Comparison of ENCODE assay signal across 1 cellular context in the genomic region with DNA sequence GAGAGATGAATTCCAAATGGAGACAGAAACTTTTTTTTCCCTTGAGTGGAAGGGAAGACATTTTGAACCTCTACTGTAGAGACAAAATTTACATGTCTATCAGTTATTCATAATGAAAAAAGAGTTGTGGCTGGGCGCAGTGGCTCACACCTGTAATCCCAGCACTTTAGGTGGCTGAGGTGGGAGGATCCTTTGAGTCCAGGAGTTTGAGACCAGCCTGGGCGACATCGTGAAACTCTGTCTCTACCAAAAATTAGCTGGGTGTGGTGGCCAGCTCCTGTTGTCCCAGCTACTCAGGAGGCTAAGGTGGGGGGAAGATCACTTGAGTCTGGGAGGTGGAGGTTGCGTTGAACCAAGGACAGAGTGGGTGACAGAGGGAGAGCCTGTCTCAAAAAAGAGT.
TF ChIP-seq lines count a peak whose summit lies in the region.

No MANE protein-coding gene starts in this region.

TF ChIP-seq in IMR-90, 13 proteins besides CTCF, POLR2A, EP300 and RAD21:
- TF ChIP-seq CHD1 (IDR thresholded peaks at IDR 0.05; ENCODE audit: low read depth, low read length) (no peak), RCOR1 (IDR thresholded peaks at IDR 0.05; ENCODE audit: insufficient replicate concordance, low read length) (no peak), RFX5 (IDR thresholded peaks at IDR 0.05; ENCODE audit: low read depth, low read length) (no peak), CEBPB (IDR thresholded peaks at IDR 0.05; ENCODE audit: low read depth, low read length) (no peak), MAZ (IDR thresholded peaks at IDR 0.05; ENCODE audit: borderline replicate concordance, low read depth, low read length) (no peak), NFE2L2 (IDR thresholded peaks at IDR 0.05; ENCODE audit: low read depth, low read length) (no peak), SMC3 (IDR thresholded peaks at IDR 0.05; ENCODE audit: low read depth, low read length) (no peak), BHLHE40 (IDR thresholded peaks at IDR 0.05; ENCODE audit: low read depth, low read length) (no peak), MXI1 (IDR thresholded peaks at IDR 0.05; ENCODE audit: borderline replicate concordance, low read depth, low read length) (no peak), MAFK (IDR thresholded peaks at IDR 0.05; ENCODE audit: low read depth, low read length) (no peak), FOS (IDR thresholded peaks at IDR 0.05; ENCODE audit: low read depth, low read length) (no peak)
- TF ChIP-seq, protein P1, sequence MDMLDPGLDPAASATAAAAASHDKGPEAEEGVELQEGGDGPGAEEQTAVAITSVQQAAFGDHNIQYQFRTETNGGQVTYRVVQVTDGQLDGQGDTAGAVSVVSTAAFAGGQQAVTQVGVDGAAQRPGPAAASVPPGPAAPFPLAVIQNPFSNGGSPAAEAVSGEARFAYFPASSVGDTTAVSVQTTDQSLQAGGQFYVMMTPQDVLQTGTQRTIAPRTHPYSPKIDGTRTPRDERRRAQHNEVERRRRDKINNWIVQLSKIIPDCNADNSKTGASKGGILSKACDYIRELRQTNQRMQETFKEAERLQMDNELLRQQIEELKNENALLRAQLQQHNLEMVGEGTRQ (IDR thresholded peaks at IDR 0.05; ENCODE audit: low read depth, low read length), result no peak
- TF ChIP-seq, protein P2, sequence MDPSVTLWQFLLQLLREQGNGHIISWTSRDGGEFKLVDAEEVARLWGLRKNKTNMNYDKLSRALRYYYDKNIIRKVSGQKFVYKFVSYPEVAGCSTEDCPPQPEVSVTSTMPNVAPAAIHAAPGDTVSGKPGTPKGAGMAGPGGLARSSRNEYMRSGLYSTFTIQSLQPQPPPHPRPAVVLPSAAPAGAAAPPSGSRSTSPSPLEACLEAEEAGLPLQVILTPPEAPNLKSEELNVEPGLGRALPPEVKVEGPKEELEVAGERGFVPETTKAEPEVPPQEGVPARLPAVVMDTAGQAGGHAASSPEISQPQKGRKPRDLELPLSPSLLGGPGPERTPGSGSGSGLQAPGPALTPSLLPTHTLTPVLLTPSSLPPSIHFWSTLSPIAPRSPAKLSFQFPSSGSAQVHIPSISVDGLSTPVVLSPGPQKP (IDR thresholded peaks at IDR 0.05; ENCODE audit: borderline replicate concordance, low read depth, low read length), result no peak
TF ChIP-seq in IMR-90: peak in this region for 0.
